Comparison of ENCODE assay signal across 16 cellular contexts in the genomic region with DNA sequence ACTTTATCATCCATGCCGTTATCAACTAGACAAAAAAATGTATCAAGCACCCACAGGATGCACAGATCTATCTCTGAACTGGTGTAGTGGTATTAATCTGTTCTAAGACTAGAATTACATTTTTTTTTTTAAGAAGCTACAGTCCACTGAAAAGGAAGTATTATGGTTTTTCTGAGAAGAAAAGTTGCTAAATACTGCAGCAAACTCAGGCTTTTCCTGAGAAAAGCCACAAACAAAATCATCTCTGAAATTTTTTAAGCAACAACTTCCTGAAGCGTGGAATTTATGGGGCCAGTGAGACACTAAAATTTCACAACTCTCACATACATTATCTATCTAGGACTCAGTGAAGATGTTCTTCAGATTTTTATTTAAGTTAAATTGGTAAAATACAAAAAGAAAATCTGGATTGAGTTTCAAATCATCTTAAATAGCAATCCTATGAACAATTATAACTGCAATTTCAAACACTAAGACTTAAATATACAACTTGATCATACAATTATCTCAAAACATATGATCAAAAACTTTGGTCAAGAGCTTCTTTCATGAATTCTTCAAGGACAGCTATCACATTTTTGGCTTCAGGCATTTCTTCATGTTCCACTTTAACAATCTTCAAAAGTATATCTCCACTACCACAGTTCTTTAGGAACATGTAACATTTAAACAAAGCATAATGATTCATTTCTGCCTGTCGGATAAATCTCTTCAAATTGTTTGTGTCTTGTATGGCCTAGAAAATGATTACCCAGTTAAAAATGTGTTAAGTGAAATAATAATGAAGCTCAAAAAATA. TPM values are rescaled to one million over a fixed set of nuclear protein-coding genes. Genes with fewer than 3 reads are reported as not detected.
A peak's percentile ranks its signal among the peaks of the same experiment; 100 is the strongest.
DNase-seq lines count a peak whose midpoint lies in the region; ATAC-seq and FAIRE-seq lines count a peak whose summit lies in the region.
"Had no signal": no experiment of that assay in that cellular context is flagged by ENCODE, and none has a peak within 500 bp of the region (broad histone marks: within the 10 kb centered on the region; RNA-seq: fewer than 3 reads in every experiment).

No MANE protein-coding gene starts in this region.

- H3K27me3 ChIP-seq in small intestine (ENCODE audit: control insufficient read depth in 2 of 2, insufficient read depth in 2 of 2, low read length in 2 of 2), result no peaks in the 10 kb centered on the region
- H3K27me3 ChIP-seq in Karpas-422 (ENCODE audit: low read length), result no peaks in the 10 kb centered on the region

- H3K27ac Mint-ChIP-seq in activated T-helper 17 cell treated with anti-CD3 and anti-CD28 coated beads, Interleukin-2, amount 50 U/mL, for 72 hours, result peak overlapping the region; percentile 58

- no peaks in the 10 kb centered on the region for H3K9me3 Mint-ChIP-seq in activated T-helper 17 cell treated with anti-CD3 and anti-CD28 coated beads, Interleukin-2, amount 50 U/mL, for 72 hours

- no peaks in the 10 kb centered on the region for H3K79me2 ChIP-seq in Karpas-422 (ENCODE audit: low read length)

- no peaks in the 10 kb centered on the region for H4K20me1 ChIP-seq in Karpas-422 (ENCODE audit: insufficient read depth, low read depth, low read length)

- H3K27ac ChIP-seq in small intestine (ENCODE audit: low read depth in 1 of 2, low read length in 1 of 2) (no peak overlapping the region), Karpas-422 (ENCODE audit: low read length) (no peak overlapping the region)

- H3K4me2 ChIP-seq in Karpas-422 (ENCODE audit: low read depth, low read length, poor library complexity, severe bottlenecking), result no peak overlapping the region
- H3K4me2 ChIP-seq: SK-N-SH had no signal

- no peaks in the 10 kb centered on the region for H3K9me2 ChIP-seq in Karpas-422 (replicated peaks; ENCODE audit: insufficient read depth, low read length)
- H3K9me2 ChIP-seq: SK-N-SH had no signal

- H3K36me3 Mint-ChIP-seq in activated T-helper 17 cell treated with anti-CD3 and anti-CD28 coated beads, Interleukin-2, amount 50 U/mL, for 72 hours (ENCODE audit: low read depth), result peaks cover 28% of the 10 kb centered on the region

- H3K9me3 ChIP-seq in small intestine (ENCODE audit: control insufficient read depth, low read depth) (no peaks in the 10 kb centered on the region), Karpas-422 (ENCODE audit: low read length) (no peaks in the 10 kb centered on the region)
- H3K9me3 ChIP-seq: SK-N-SH had no signal

- no peak overlapping the region for H2AFZ ChIP-seq in Karpas-422 (ENCODE audit: low read length)

- ATAC-seq in activated T-helper 17 cell treated with anti-CD3 and anti-CD28 coated beads, Interleukin-2, amount 50 U/mL, for 72 hours (replicated peaks), result peak; percentile 53

- H3K4me1 ChIP-seq in small intestine (ENCODE audit: control insufficient read depth in 2 of 2, insufficient read depth in 1 of 2, low read depth in 1 of 2, low read length in 1 of 2) (no peaks in the 10 kb centered on the region), Karpas-422 (ENCODE audit: low read length) (no peaks in the 10 kb centered on the region)

- H3K36me3 ChIP-seq in small intestine (ENCODE audit: control insufficient read depth in 2 of 2, insufficient read depth in 2 of 2, low read length in 2 of 2) (peaks cover 0 to 8% of the 10 kb centered on the region in 2 donors), Karpas-422 (ENCODE audit: insufficient read depth, low read length) (peaks cover 4% of the 10 kb centered on the region; the same call in 1 of the 2 replicates)

- H3K4me3 ChIP-seq in small intestine (ENCODE audit: low read depth in 1 of 2, low read length in 2 of 2), result no peak overlapping the region
- H3K4me3 ChIP-seq in Karpas-422 (ENCODE audit: low read length), result no peak overlapping the region

- peak; percentile 32 for DNase-seq in SKM-1 treated with dmso at 0.1 percent for 144 hours (lab: John Stamatoyannopoulos, UW; ENCODE audit: unreplicated experiment)
- no peak for DNase-seq in SKM-1 (lab: John Stamatoyannopoulos, UW; ENCODE audit: unreplicated experiment)
- peak; percentile 51 to 61 for DNase-seq in NOMO-1 (lab: John Stamatoyannopoulos, UW; ENCODE audit: unreplicated experiment in 2 of 2)
- peak; percentile 26 for DNase-seq in small intestine
- no peak for DNase-seq in T-helper 9 cell
- no peak for DNase-seq in A172 (ENCODE audit: low spot score)
- no peak for DNase-seq in Karpas-422
- DNase-seq: activated gamma-delta T cell; DMS153; effector CD8-positive, alpha-beta T cell; NCI-H1092; NCI-H2227 treated with DMSO at 0.1 percent for 48 hours; SK-N-SH had no signal

- no peaks in the 10 kb centered on the region for H3K27me3 Mint-ChIP-seq in activated T-helper 17 cell treated with anti-CD3 and anti-CD28 coated beads, Interleukin-2, amount 50 U/mL, for 72 hours

- peak overlapping the region; percentile 50 for H3K4me3 Mint-ChIP-seq in activated T-helper 17 cell treated with anti-CD3 and anti-CD28 coated beads, Interleukin-2, amount 50 U/mL, for 72 hours

- FAIRE-seq in small intestine (lab: Jason Lieb, UNC), result no peak
- FAIRE-seq: A204.1, bronchial epithelial cell had no signal

- peaks cover 17% of the 10 kb centered on the region for H3K4me1 Mint-ChIP-seq in activated T-helper 17 cell treated with anti-CD3 and anti-CD28 coated beads, Interleukin-2, amount 50 U/mL, for 72 hours

- 74 to 81% (median 77%) methylated on average over 3 of the region's 3 CpGs for WGBS in small intestine, 3 donors

- H3K9ac ChIP-seq in Karpas-422 (ENCODE audit: low read length), result no peak overlapping the region
- H3K9ac ChIP-seq: SK-N-SH had no signal

RNA-seq across cellular contexts. Expression of a gene that starts 10.5 kb away (rescaled TPM):
- total RNA-seq in activated T-helper 17 cell treated with anti-CD3 and anti-CD28 coated beads, Interleukin-2, amount 50 U/mL, for 72 hours, result 10 to 100 TPM; 12.1 to 14.8 TPM
- polyA plus RNA-seq in small intestine, result 10 to 100 TPM in 1 of 3 donors, 1 to 10 TPM in 2; 9.6 to 13.7 (median 10.0) TPM
- 75.6 and 89.5 TPM in 2 replicates for total RNA-seq in A172 (2014; rRNA removed; shearing (Covaris generic))
- total RNA-seq in Karpas-422 (2014; rRNA removed; shearing (Covaris generic); ENCODE audit: low replicate concordance), result 31.3 and 47.9 TPM in 2 replicates

RNA-seq across cellular contexts. Expression of a gene that starts 18.5 kb away (rescaled TPM):
- total RNA-seq in activated T-helper 17 cell treated with anti-CD3 and anti-CD28 coated beads, Interleukin-2, amount 50 U/mL, for 72 hours, result 100 to 1,000 TPM; 240 to 254 TPM
- 10 to 100 TPM; 50.8 to 71.6 (median 56.7) TPM for polyA plus RNA-seq in small intestine
- total RNA-seq in A172 (2014; rRNA removed; shearing (Covaris generic)), result 221 and 227 TPM in 2 replicates
- total RNA-seq in Karpas-422 (2014; rRNA removed; shearing (Covaris generic); ENCODE audit: low replicate concordance), result 115 and 219 TPM in 2 replicates

Comparison
In these comparisons a context has a peak if more than half of its experiments do, and no peak if none do; other contexts are left out.
1. DNase-seq: peak in SKM-1 treated with dmso at 0.1 percent for 144 hours (single experiment), NOMO-1 (2 of 2) and small intestine (single experiment); none in SKM-1 (single experiment), T-helper 9 cell (single experiment), A172 (single experiment) and Karpas-422 (single experiment).